In the genomic region with DNA sequence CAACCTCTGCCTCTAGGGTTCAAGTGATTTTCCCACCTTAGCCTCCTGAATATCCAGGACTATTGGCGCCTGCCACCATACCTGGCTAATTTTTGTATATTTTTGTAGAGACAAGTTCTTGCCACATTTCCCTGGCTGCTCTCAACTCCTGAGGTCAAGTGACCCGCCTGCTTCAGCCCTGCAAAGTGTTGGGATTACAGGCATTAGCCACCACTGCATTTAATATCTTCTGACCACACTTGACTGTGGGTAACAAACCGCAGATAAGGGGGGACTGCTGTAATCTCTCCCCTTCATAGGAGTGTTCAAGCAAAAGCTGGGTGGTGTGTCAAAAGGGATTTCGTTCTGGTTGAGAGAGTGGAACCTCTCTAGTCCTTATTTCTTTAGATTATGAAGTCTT, we compare ENCODE assay signal across 22 cellular contexts. TPM values are rescaled to one million over a fixed set of nuclear protein-coding genes. Genes with fewer than 3 reads are reported as not detected.
DNase-seq lines count a peak whose midpoint lies in the region; ATAC-seq, FAIRE-seq and TF ChIP-seq lines count a peak whose summit lies in the region.
"Had no signal": no experiment of that assay in that cellular context is flagged by ENCODE, and none has a peak within 500 bp of the region (broad histone marks: within the 10 kb centered on the region; RNA-seq: fewer than 3 reads in every experiment).

No MANE protein-coding gene starts in this region.

- H3K27ac ChIP-seq in PC-9 (peak overlapping the region; percentile 50; the same call in 1 of the 2 replicates), prostate gland (no peak overlapping the region), esophagus squamous epithelium (no peak overlapping the region)

- H3K79me2 ChIP-seq in PC-9 (ENCODE audit: low read depth): no peaks in the 10 kb centered on the region

- no peaks in the 10 kb centered on the region for H3K9me2 ChIP-seq in PC-9 (ENCODE audit: insufficient read depth)

- H3K4me1 ChIP-seq in PC-9 (replicated peaks; ENCODE audit: insufficient read depth) (peaks cover 12% of the 10 kb centered on the region), prostate gland (replicated peaks) (no peaks in the 10 kb centered on the region), esophagus squamous epithelium (peaks cover 0 to 2% (median 0%) of the 10 kb centered on the region in 3 donors)

- ATAC-seq in HG03439 (IDR thresholded peaks at IDR 0.05; ENCODE audit: unreplicated experiment): no peak
- ATAC-seq: left cardiac atrium; natural killer cell treated with Interleukin-12 subunit alpha and Interleukin-12 subunit beta and Interleukin-15 and Interleukin-18, amount 100 ng/mL, for 72 hours; Right ventricle myocardium inferior; SK-N-SH treated with all-trans-retinoic acid at 6 μM for 48 hours had no signal

- H3K4me2 ChIP-seq in PC-9: no peak overlapping the region

- CTCF ChIA-PET in PC-9 (lab: Charles Lee): interaction anchor here (0.5 to 1.2 kb wide), 5 partner anchors 74 to 426 kb away, joined by 4 to 12 read pairs (median 7); no protein-coding TSS in a partner anchor

- no peaks in the 10 kb centered on the region for H4K20me1 ChIP-seq in PC-9 (ENCODE audit: insufficient read depth)

- 90% methylated on average over 4 of the region's 4 CpGs for WGBS in prostate gland
- WGBS in esophagus squamous epithelium, 2 donors: 84 to 88% methylated on average over 4 of the region's 4 CpGs

- H3K36me3 ChIP-seq in PC-9 (ENCODE audit: low read depth) (no peaks in the 10 kb centered on the region), bronchial epithelial cell (ENCODE audit: control insufficient read depth, insufficient read depth, low read length) (no peaks in the 10 kb centered on the region), prostate gland (no peaks in the 10 kb centered on the region), esophagus squamous epithelium (no peaks in the 10 kb centered on the region)

- no peak overlapping the region for H2AFZ ChIP-seq in PC-9

- H3K4me3 Mint-ChIP-seq in activated T-cell treated with anti-CD3 and anti-CD28 coated beads, Interleukin-2, amount 50 U/mL, for 24 hours: no peak overlapping the region
- H3K4me3 Mint-ChIP-seq: H9; natural killer cell treated with Interleukin-12 subunit alpha and Interleukin-12 subunit beta and Interleukin-15 and Interleukin-18, amount 100 ng/mL, for 72 hours had no signal

- no TSS peak for BruUV-seq in PC-9 (replicated peaks; lab: Mats Ljungman, UMichigan)

- POLR2A ChIA-PET in PC-9 (lab: Charles Lee; ENCODE audit: unreplicated experiment): no interaction called here

- no peaks in the 10 kb centered on the region for H3K9me3 Mint-ChIP-seq in activated T-cell treated with anti-CD3 and anti-CD28 coated beads, Interleukin-2, amount 50 U/mL, for 24 hours
- H3K9me3 Mint-ChIP-seq: activated naive CD4-positive, alpha-beta T cell treated with anti-CD3 and anti-CD28 coated beads, Interleukin-2, amount 50 U/mL, for 72 hours; CD4-positive, CD25-positive, alpha-beta regulatory T cell; H9; natural killer cell treated with Interleukin-12 subunit alpha and Interleukin-12 subunit beta and Interleukin-15 and Interleukin-18, amount 100 ng/mL, for 72 hours had no signal

- H3K4me3 ChIP-seq in PC-9 (no peak overlapping the region), bronchial epithelial cell (ENCODE audit: low read depth, low read length) (no peak overlapping the region), prostate gland (no peak overlapping the region), esophagus squamous epithelium (no peak overlapping the region)

- H3K9me3 ChIP-seq in PC-9 (ENCODE audit: insufficient read depth, low read depth) (no peaks in the 10 kb centered on the region), prostate gland (no peaks in the 10 kb centered on the region), esophagus squamous epithelium (no peaks in the 10 kb centered on the region)

- peak overlapping the region; percentile 16 for H3K27ac Mint-ChIP-seq in activated T-cell treated with anti-CD3 and anti-CD28 coated beads, Interleukin-2, amount 50 U/mL, for 24 hours
- H3K27ac Mint-ChIP-seq: CD4-positive, CD25-positive, alpha-beta regulatory T cell; natural killer cell treated with Interleukin-12 subunit alpha and Interleukin-12 subunit beta and Interleukin-15 and Interleukin-18, amount 100 ng/mL, for 72 hours had no signal

- TF ChIP-seq CTCF in PC-9 (conservative IDR thresholded peaks at IDR 0.05) (no peak), bronchial epithelial cell (IDR thresholded peaks at IDR 0.05; ENCODE audit: insufficient read depth, low read length, severe bottlenecking) (no peak), prostate gland (IDR thresholded peaks at IDR 0.05) (no peak), esophagus squamous epithelium (IDR thresholded peaks at IDR 0.05) (no peak)

- no peaks in the 10 kb centered on the region for H3K27me3 Mint-ChIP-seq in activated T-cell treated with anti-CD3 and anti-CD28 coated beads, Interleukin-2, amount 50 U/mL, for 24 hours
- H3K27me3 Mint-ChIP-seq: CD4-positive, CD25-positive, alpha-beta regulatory T cell had no signal

- FAIRE-seq in bronchial epithelial cell (lab: Jason Lieb, UNC): no peak

- intact Hi-C loops in PC-9 (cut with micrococcal nuclease; ENCODE audit: unreplicated experiment): no loop called here
- intact Hi-C loops in prostate gland (cut with DNase I): no loop called here
- intact Hi-C loops in esophagus squamous epithelium (cut with DNase I): no loop called here

- no peak for DNase-seq in activated T-cell treated with anti-CD3 and anti-CD28 coated beads, Interleukin-2, amount 50 U/mL, for 24 hours
- DNase-seq in activated T-cell treated with anti-CD3 and anti-CD28 coated beads for 4 hours (no peak), PC-9 (no peak), bronchial epithelial cell (ENCODE audit: low read depth) (peak; percentile 15), prostate gland (ENCODE audit: low spot score) (no peak), esophagus squamous epithelium (lab: John Stamatoyannopoulos, UW) (no peak)
- no peak for DNase-seq in stimulated activated naive CD4-positive, alpha-beta T cell (lab: John Stamatoyannopoulos, UW)
- DNase-seq: activated CD8-positive, alpha-beta memory T cell treated with anti-CD3 and anti-CD28 coated beads for 24 hours; activated effector memory CD4-positive, alpha-beta T cell treated with Interleukin-2 at 50 U/mL for 16 hours; CD4-positive, CD25-positive, alpha-beta regulatory T cell; H9; hippocampal formation; left cardiac atrium; NCI-H1092; NCI-H1694 treated with DMSO at 0.1 percent for 48 hours; NCI-H2171; NCI-H510A treated with DMSO at 0.1 percent for 48 hours had no signal

- H3K27me3 ChIP-seq in PC-9 (ENCODE audit: insufficient read depth, low read depth) (no peaks in the 10 kb centered on the region), bronchial epithelial cell (ENCODE audit: control insufficient read depth, insufficient read depth, low read length) (no peaks in the 10 kb centered on the region), prostate gland (replicated peaks; ENCODE audit: insufficient read depth) (no peaks in the 10 kb centered on the region), esophagus squamous epithelium (no peaks in the 10 kb centered on the region)

- H3K36me3 Mint-ChIP-seq in activated T-cell treated with anti-CD3 and anti-CD28 coated beads, Interleukin-2, amount 50 U/mL, for 24 hours (ENCODE audit: low read depth): peaks cover 34% of the 10 kb centered on the region
- H3K36me3 Mint-ChIP-seq: CD4-positive, CD25-positive, alpha-beta regulatory T cell; natural killer cell treated with Interleukin-12 subunit alpha and Interleukin-12 subunit beta and Interleukin-15 and Interleukin-18, amount 100 ng/mL, for 72 hours had no signal

- no peak for TF ChIP-seq POLR2A in prostate gland (IDR thresholded peaks at IDR 0.05)
- TF ChIP-seq POLR2A in esophagus squamous epithelium (IDR thresholded peaks at IDR 0.05): no peak

- H3K4me1 Mint-ChIP-seq in activated T-cell treated with anti-CD3 and anti-CD28 coated beads, Interleukin-2, amount 50 U/mL, for 24 hours (ENCODE audit: low read depth): peaks cover 51% of the 10 kb centered on the region

- H3F3A ChIP-seq in PC-9 (ENCODE audit: insufficient read depth, low read depth): peaks cover 10% of the 10 kb centered on the region; the same call in 1 of the 2 replicates

RNA-seq across cellular contexts. Expression of gene GRAMD1B, which starts 53.4 kb away (rescaled TPM):
- total RNA-seq in PC-9 (2021) (3.2 and 5.8 TPM in 2 replicates), bronchial epithelial cell (0.26 and 1.4 TPM in 2 replicates), prostate gland (10 to 100 TPM in 1 of 2 donors, 1 to 10 TPM in 1; 4.5 to 27.2 TPM), esophagus squamous epithelium (1 to 10 TPM in 3 of 4 donors, under 1 TPM in 1; 0.61 to 1.7 (median 1.1) TPM)
